Comparison of ENCODE assay signal across 1 cellular context in genomic region chr16:20740007-20740883, GRCh38.
TF ChIP-seq lines count a peak whose summit lies in the region.

No MANE protein-coding gene starts in this region.

TF ChIP-seq in GM23338, 12 proteins besides CTCF, POLR2A, EP300 and RAD21 (continued from another document):
- TF ChIP-seq ZNF462 (CRISPR knock-in tag; IDR thresholded peaks at IDR 0.05) (no peak), JUNB (IDR thresholded peaks at IDR 0.05; ENCODE audit: unreplicated experiment) (no peak), CREB1 (CRISPR knock-in tag; IDR thresholded peaks at IDR 0.05; ENCODE audit: low read depth) (no peak)
